ENCODE assay signal across 3 cellular contexts in the genomic region with DNA sequence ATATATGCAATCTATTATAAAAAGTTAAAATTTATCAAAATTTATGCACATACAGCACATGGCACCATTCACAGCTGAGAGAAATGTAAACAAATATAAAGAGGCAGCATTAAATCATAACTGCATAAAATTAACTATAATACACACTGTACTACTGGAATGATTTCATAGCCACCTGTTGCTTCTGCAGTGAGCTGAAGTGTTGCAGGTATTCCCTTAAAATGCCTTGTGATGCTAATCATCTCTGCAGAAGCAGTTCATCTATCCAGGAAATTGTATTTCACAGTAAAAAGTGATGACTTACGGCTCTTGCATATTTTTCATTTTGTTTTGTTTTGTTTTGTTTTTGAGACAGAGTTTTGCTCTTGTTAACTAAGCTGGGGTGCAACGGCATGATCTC.
"Had no signal": no experiment of that assay in that cellular context is flagged by ENCODE, and none has a peak within 500 bp of the region (broad histone marks: within the 10 kb centered on the region; RNA-seq: fewer than 3 reads in every experiment).

No MANE protein-coding gene starts in this region.

- H3K4me3 ChIP-seq: GM12878 had no signal

- DNase-seq: GDM1, GF-D8 had no signal
